Comparison of ENCODE assay signal across 1 cellular context in the genomic region with DNA sequence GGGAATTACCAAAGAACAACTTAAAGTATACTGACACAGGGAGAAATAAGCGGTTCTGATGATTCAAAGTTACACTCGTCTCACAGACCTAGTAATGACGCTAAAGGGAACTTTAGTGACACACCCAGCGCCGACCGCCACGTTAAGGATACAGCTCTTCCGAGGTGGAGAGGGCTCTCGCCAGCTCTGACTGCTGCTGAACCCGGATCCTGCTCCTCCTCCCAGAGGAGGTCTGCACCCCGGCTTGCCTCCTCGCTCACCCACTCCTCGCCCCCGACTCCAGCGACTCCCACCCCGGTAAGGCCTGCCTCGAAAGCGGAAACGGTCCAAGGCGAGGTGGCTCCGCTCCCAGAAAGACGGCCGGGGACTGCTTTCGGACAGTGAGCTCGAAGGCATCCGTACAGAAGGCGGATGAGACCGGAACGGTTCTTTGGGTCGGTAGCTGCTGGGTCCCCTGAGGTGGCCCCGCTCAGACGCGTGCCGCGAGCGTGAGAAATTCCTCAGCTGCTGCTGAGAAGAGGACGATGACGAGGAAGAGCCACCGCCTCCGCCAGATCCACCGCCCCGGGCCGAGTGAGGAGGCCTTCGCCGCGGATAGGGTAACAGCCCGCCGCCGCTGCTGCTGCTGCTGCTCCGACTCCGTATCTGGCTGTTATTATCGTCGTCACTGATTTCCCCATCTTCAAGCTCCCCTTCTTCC.
TF ChIP-seq lines count a peak whose summit lies in the region.

No MANE protein-coding gene starts in this region.

TF ChIP-seq in K562, 482 proteins besides CTCF, POLR2A, EP300 and RAD21 (continued from another document and continues in another):
- TF ChIP-seq, protein P1, sequence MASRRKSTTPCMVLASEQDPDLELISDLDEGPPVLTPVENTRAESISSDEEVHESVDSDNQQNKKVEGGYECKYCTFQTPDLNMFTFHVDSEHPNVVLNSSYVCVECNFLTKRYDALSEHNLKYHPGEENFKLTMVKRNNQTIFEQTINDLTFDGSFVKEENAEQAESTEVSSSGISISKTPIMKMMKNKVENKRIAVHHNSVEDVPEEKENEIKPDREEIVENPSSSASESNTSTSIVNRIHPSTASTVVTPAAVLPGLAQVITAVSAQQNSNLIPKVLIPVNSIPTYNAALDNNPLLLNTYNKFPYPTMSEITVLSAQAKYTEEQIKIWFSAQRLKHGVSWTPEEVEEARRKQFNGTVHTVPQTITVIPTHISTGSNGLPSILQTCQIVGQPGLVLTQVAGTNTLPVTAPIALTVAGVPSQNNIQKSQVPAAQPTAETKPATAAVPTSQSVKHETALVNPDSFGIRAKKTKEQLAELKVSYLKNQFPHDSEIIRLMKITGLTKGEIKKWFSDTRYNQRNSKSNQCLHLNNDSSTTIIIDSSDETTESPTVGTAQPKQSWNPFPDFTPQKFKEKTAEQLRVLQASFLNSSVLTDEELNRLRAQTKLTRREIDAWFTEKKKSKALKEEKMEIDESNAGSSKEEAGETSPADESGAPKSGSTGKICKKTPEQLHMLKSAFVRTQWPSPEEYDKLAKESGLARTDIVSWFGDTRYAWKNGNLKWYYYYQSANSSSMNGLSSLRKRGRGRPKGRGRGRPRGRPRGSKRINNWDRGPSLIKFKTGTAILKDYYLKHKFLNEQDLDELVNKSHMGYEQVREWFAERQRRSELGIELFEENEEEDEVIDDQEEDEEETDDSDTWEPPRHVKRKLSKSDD (conservative IDR thresholded peaks at IDR 0.05; ENCODE audit: low read length) = no peak
- TF ChIP-seq SRF (CRISPR knock-in tag; IDR thresholded peaks at IDR 0.05) (no peak), ZNF644 (tag; IDR thresholded peaks at IDR 0.05; ENCODE audit: low read depth) (no peak), ZNF830 (CRISPR knock-in tag; IDR thresholded peaks at IDR 0.05) (no peak), PRPF4 (IDR thresholded peaks at IDR 0.05; ENCODE audit: insufficient read depth, low read depth, low read length, poor library complexity, severe bottlenecking) (no peak), GTF2A2 (tag; IDR thresholded peaks at IDR 0.05) (no peak), IFI16 (CRISPR knock-in tag; IDR thresholded peaks at IDR 0.05) (no peak), ZNF146 (CRISPR knock-in tag; IDR thresholded peaks at IDR 0.05; ENCODE audit: unreplicated experiment) (no peak), PML (IDR thresholded peaks at IDR 0.05; ENCODE audit: low read length) (no peak), TCF3 (CRISPR knock-in tag; IDR thresholded peaks at IDR 0.05) (no peak), PTTG1 (tag; IDR thresholded peaks at IDR 0.05; ENCODE audit: low read depth) (no peak), ZNF311 (CRISPR knock-in tag; IDR thresholded peaks at IDR 0.05) (no peak), KDM5B (IDR thresholded peaks at IDR 0.05; ENCODE audit: insufficient replicate concordance, low read depth, low read length) (no peak), RBFOX2 (IDR thresholded peaks at IDR 0.05; ENCODE audit: low read depth, low read length) (no peak), TCFL5 (CRISPR knock-in tag; conservative IDR thresholded peaks at IDR 0.05) (no peak), POLR2AphosphoS5 (IDR thresholded peaks at IDR 0.05; ENCODE audit: control insufficient read depth, insufficient read depth, low read depth, low read length) (peak; percentile 34; the same call in 1 of the 2 replicates), SAFB2 (IDR thresholded peaks at IDR 0.05; ENCODE audit: borderline replicate concordance, low read depth, low read length, severe bottlenecking) (no peak), CBX3 (IDR thresholded peaks at IDR 0.05; ENCODE audit: borderline replicate concordance in 1 of 2, low read length in 2 of 2) (no peak), BDP1 (IDR thresholded peaks at IDR 0.05; ENCODE audit: insufficient read depth, insufficient read length) (no peak), TSC22D4 (tag; IDR thresholded peaks at IDR 0.05) (no peak), PHB (CRISPR knock-in tag; IDR thresholded peaks at IDR 0.05) (no peak), NCOA6 (IDR thresholded peaks at IDR 0.05) (no peak), C11orf30 (IDR thresholded peaks at IDR 0.05; ENCODE audit: low read depth) (no peak), ZNF3 (CRISPR knock-in tag; IDR thresholded peaks at IDR 0.05) (no peak), HNRNPH1 (optimal IDR thresholded peaks at IDR 0.05; ENCODE audit: low read depth, low read length) (no peak)
- TF ChIP-seq, protein P2, sequence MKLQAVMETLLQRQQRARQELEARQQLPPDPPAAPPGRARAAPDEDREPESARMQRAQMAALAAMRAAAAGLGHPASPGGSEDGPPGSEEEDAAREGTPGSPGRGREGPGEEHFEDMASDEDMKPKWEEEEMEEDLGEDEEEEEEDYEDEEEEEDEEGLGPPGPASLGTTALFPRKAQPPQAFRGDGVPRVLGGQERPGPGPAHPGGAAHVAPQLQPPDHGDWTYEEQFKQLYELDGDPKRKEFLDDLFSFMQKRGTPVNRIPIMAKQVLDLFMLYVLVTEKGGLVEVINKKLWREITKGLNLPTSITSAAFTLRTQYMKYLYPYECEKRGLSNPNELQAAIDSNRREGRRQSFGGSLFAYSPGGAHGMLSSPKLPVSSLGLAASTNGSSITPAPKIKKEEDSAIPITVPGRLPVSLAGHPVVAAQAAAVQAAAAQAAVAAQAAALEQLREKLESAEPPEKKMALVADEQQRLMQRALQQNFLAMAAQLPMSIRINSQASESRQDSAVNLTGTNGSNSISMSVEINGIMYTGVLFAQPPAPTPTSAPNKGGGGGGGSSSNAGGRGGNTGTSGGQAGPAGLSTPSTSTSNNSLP (IDR thresholded peaks at IDR 0.05; ENCODE audit: borderline replicate concordance, low read depth, low read length) = no peak
- TF ChIP-seq, protein P3, sequence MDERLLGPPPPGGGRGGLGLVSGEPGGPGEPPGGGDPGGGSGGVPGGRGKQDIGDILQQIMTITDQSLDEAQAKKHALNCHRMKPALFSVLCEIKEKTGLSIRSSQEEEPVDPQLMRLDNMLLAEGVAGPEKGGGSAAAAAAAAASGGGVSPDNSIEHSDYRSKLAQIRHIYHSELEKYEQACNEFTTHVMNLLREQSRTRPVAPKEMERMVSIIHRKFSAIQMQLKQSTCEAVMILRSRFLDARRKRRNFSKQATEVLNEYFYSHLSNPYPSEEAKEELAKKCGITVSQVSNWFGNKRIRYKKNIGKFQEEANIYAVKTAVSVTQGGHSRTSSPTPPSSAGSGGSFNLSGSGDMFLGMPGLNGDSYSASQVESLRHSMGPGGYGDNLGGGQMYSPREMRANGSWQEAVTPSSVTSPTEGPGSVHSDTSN (CRISPR knock-in tag; IDR thresholded peaks at IDR 0.05; ENCODE audit: low read depth) = no peak
- TF ChIP-seq, protein P3 (tag; conservative IDR thresholded peaks at IDR 0.05; ENCODE audit: low read depth) = no peak
- TF ChIP-seq, protein P4, sequence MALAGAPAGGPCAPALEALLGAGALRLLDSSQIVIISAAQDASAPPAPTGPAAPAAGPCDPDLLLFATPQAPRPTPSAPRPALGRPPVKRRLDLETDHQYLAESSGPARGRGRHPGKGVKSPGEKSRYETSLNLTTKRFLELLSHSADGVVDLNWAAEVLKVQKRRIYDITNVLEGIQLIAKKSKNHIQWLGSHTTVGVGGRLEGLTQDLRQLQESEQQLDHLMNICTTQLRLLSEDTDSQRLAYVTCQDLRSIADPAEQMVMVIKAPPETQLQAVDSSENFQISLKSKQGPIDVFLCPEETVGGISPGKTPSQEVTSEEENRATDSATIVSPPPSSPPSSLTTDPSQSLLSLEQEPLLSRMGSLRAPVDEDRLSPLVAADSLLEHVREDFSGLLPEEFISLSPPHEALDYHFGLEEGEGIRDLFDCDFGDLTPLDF (CRISPR knock-in tag; IDR thresholded peaks at IDR 0.05) = no peak
- TF ChIP-seq, protein P5, sequence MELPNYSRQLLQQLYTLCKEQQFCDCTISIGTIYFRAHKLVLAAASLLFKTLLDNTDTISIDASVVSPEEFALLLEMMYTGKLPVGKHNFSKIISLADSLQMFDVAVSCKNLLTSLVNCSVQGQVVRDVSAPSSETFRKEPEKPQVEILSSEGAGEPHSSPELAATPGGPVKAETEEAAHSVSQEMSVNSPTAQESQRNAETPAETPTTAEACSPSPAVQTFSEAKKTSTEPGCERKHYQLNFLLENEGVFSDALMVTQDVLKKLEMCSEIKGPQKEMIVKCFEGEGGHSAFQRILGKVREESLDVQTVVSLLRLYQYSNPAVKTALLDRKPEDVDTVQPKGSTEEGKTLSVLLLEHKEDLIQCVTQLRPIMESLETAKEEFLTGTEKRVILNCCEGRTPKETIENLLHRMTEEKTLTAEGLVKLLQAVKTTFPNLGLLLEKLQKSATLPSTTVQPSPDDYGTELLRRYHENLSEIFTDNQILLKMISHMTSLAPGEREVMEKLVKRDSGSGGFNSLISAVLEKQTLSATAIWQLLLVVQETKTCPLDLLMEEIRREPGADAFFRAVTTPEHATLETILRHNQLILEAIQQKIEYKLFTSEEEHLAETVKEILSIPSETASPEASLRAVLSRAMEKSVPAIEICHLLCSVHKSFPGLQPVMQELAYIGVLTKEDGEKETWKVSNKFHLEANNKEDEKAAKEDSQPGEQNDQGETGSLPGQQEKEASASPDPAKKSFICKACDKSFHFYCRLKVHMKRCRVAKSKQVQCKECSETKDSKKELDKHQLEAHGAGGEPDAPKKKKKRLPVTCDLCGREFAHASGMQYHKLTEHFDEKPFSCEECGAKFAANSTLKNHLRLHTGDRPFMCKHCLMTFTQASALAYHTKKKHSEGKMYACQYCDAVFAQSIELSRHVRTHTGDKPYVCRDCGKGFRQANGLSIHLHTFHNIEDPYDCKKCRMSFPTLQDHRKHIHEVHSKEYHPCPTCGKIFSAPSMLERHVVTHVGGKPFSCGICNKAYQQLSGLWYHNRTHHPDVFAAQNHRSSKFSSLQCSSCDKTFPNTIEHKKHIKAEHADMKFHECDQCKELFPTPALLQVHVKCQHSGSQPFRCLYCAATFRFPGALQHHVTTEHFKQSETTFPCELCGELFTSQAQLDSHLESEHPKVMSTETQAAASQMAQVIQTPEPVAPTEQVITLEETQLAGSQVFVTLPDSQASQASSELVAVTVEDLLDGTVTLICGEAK (IDR thresholded peaks at IDR 0.05) = peak; percentile 9; the same call in 1 of the 2 replicates
- TF ChIP-seq, protein P5 (CRISPR knock-in tag; IDR thresholded peaks at IDR 0.05) = no peak
- TF ChIP-seq, protein P6, sequence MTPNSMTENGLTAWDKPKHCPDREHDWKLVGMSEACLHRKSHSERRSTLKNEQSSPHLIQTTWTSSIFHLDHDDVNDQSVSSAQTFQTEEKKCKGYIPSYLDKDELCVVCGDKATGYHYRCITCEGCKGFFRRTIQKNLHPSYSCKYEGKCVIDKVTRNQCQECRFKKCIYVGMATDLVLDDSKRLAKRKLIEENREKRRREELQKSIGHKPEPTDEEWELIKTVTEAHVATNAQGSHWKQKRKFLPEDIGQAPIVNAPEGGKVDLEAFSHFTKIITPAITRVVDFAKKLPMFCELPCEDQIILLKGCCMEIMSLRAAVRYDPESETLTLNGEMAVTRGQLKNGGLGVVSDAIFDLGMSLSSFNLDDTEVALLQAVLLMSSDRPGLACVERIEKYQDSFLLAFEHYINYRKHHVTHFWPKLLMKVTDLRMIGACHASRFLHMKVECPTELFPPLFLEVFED (CRISPR knock-in tag; conservative IDR thresholded peaks at IDR 0.05) = no peak
- TF ChIP-seq, protein P7, sequence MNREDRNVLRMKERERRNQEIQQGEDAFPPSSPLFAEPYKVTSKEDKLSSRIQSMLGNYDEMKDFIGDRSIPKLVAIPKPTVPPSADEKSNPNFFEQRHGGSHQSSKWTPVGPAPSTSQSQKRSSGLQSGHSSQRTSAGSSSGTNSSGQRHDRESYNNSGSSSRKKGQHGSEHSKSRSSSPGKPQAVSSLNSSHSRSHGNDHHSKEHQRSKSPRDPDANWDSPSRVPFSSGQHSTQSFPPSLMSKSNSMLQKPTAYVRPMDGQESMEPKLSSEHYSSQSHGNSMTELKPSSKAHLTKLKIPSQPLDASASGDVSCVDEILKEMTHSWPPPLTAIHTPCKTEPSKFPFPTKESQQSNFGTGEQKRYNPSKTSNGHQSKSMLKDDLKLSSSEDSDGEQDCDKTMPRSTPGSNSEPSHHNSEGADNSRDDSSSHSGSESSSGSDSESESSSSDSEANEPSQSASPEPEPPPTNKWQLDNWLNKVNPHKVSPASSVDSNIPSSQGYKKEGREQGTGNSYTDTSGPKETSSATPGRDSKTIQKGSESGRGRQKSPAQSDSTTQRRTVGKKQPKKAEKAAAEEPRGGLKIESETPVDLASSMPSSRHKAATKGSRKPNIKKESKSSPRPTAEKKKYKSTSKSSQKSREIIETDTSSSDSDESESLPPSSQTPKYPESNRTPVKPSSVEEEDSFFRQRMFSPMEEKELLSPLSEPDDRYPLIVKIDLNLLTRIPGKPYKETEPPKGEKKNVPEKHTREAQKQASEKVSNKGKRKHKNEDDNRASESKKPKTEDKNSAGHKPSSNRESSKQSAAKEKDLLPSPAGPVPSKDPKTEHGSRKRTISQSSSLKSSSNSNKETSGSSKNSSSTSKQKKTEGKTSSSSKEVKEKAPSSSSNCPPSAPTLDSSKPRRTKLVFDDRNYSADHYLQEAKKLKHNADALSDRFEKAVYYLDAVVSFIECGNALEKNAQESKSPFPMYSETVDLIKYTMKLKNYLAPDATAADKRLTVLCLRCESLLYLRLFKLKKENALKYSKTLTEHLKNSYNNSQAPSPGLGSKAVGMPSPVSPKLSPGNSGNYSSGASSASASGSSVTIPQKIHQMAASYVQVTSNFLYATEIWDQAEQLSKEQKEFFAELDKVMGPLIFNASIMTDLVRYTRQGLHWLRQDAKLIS (CRISPR knock-in tag; IDR thresholded peaks at IDR 0.05) = peak; percentile 18; the same call in 1 of the 2 replicates
